ENCODE assay signal across 8 cellular contexts in genomic region chr20:815914-816606, GRCh38. TPM values are rescaled to one million over a fixed set of nuclear protein-coding genes. Genes with fewer than 3 reads are reported as not detected.
A peak's percentile ranks its signal among the peaks of the same experiment; 100 is the strongest.
DNase-seq lines count a peak whose midpoint lies in the region; ATAC-seq and TF ChIP-seq lines count a peak whose summit lies in the region.

No MANE protein-coding gene starts in this region.

- H3K36me3 Mint-ChIP-seq in CD8-positive, alpha-beta memory T cell: no peaks in the 10 kb centered on the region
- H3K36me3 Mint-ChIP-seq in naive thymus-derived CD8-positive, alpha-beta T cell: no peaks in the 10 kb centered on the region

- no peaks in the 10 kb centered on the region for H3K9me3 Mint-ChIP-seq in CD8-positive, alpha-beta memory T cell
- H3K9me3 Mint-ChIP-seq in naive thymus-derived CD8-positive, alpha-beta T cell: no peaks in the 10 kb centered on the region
- no peaks in the 10 kb centered on the region for H3K9me3 Mint-ChIP-seq in stimulated activated naive CD8-positive, alpha-beta T cell treated with anti-CD3 and anti-CD28 coated beads, Interleukin-15, amount 100 ng/mL, for 72 hours

- no peak overlapping the region for H3K27ac ChIP-seq in CD8-positive, alpha-beta memory T cell (ENCODE audit: low read depth, low read length)

- no peaks in the 10 kb centered on the region for H3K9me3 ChIP-seq in CD8-positive, alpha-beta memory T cell (ENCODE audit: low read length)
- H3K9me3 ChIP-seq in NT2/D1 (ENCODE audit: insufficient read depth, low read length): no peaks in the 10 kb centered on the region

- no peak for TF ChIP-seq POLR2A in erythroblast (IDR thresholded peaks at IDR 0.05; ENCODE audit: low read length)

- H3K4me1 ChIP-seq in CD8-positive, alpha-beta memory T cell (ENCODE audit: insufficient read depth, low read length): no peaks in the 10 kb centered on the region
- peaks cover 2% of the 10 kb centered on the region for H3K4me1 ChIP-seq in NT2/D1 (ENCODE audit: insufficient read depth, insufficient read length)

- peak overlapping the region in 1 of 8 donors; percentile 42 for H3K27ac Mint-ChIP-seq in CD8-positive, alpha-beta memory T cell
- H3K27ac Mint-ChIP-seq in naive thymus-derived CD8-positive, alpha-beta T cell: peak overlapping the region in 2 of 10 donors; percentile 14 to 60
- no peak overlapping the region for H3K27ac Mint-ChIP-seq in stimulated activated naive CD8-positive, alpha-beta T cell treated with anti-CD3 and anti-CD28 coated beads, Interleukin-15, amount 100 ng/mL, for 72 hours

- H3K4me1 Mint-ChIP-seq in CD8-positive, alpha-beta memory T cell: peaks cover 0 to 6% (median 0%) of the 10 kb centered on the region in 3 donors
- peaks cover 6 to 19% (median 7%) of the 10 kb centered on the region in 4 donors for H3K4me1 Mint-ChIP-seq in naive thymus-derived CD8-positive, alpha-beta T cell
- H3K4me1 Mint-ChIP-seq in stimulated activated naive CD8-positive, alpha-beta T cell treated with anti-CD3 and anti-CD28 coated beads, Interleukin-15, amount 100 ng/mL, for 72 hours: peaks cover 6% of the 10 kb centered on the region

- H3K4me3 ChIP-seq in CD8-positive, alpha-beta memory T cell (ENCODE audit: low read length): no peak overlapping the region
- H3K4me3 ChIP-seq in NT2/D1 (ENCODE audit: insufficient read length, low read depth): no peak overlapping the region

- H3K36me3 ChIP-seq in CD8-positive, alpha-beta memory T cell (ENCODE audit: insufficient read depth, low read length): no peaks in the 10 kb centered on the region
- H3K36me3 ChIP-seq in NT2/D1 (ENCODE audit: insufficient read depth, insufficient read length, low read length): no peaks in the 10 kb centered on the region

- H3K27me3 ChIP-seq in CD8-positive, alpha-beta memory T cell (ENCODE audit: insufficient read depth, low read length, poor library complexity, severe bottlenecking): peaks cover 5% of the 10 kb centered on the region
- no peaks in the 10 kb centered on the region for H3K27me3 ChIP-seq in NT2/D1 (ENCODE audit: insufficient read depth, insufficient read length)

- POLR2A ChIA-PET in CD8-positive, alpha-beta memory T cell (lab: Charles Lee): no interaction called here
- POLR2A ChIA-PET in naive thymus-derived CD8-positive, alpha-beta T cell (lab: Charles Lee): interaction anchor here (0.7 kb wide), 1 partner anchor 16 kb away, joined by 3 read pairs; no protein-coding TSS in a partner anchor

- peak; percentile 40 to 64 for ATAC-seq in naive thymus-derived CD8-positive, alpha-beta T cell
- ATAC-seq in stimulated activated naive CD8-positive, alpha-beta T cell treated with anti-CD3 and anti-CD28 coated beads, Interleukin-15, amount 100 ng/mL, for 72 hours: peak; percentile 40
- ATAC-seq in GM21619 (IDR thresholded peaks at IDR 0.05; ENCODE audit: unreplicated experiment): no peak

- CTCF ChIA-PET in CD8-positive, alpha-beta memory T cell (lab: Charles Lee): interaction anchor here (0.7 to 7.3 kb wide), 13 partner anchors 8 to 292 kb away, joined by 3 to 186 read pairs (median 3); partner anchors contain the start of gene FAM110A

- DNase-seq in CD8-positive, alpha-beta memory T cell: peak; percentile 51 to 75 (median 56)
- DNase-seq in HPDE6-E6E7 (ENCODE audit: extremely low spot score) (peak; percentile 72), NT2/D1 (ENCODE audit: low read depth, low spot score) (peak; percentile 71), erythroblast (lab: John Stamatoyannopoulos, UW) (peak; percentile 72 to 86)
- peak; percentile 71 for DNase-seq in activated CD8-positive, alpha-beta memory T cell treated with anti-CD3 and anti-CD28 coated beads, Interleukin-2, amount 50 U/mL, for 4 hours
- DNase-seq in naive thymus-derived CD8-positive, alpha-beta T cell: peak; percentile 52 to 81 (median 66)
- DNase-seq in stimulated activated naive CD8-positive, alpha-beta T cell treated with anti-CD3 and anti-CD28 coated beads, Interleukin-15, amount 100 ng/mL, for 72 hours: peak; percentile 64 to 68

- no peak overlapping the region for H3K4me3 Mint-ChIP-seq in CD8-positive, alpha-beta memory T cell
- no peak overlapping the region for H3K4me3 Mint-ChIP-seq in naive thymus-derived CD8-positive, alpha-beta T cell
- no peak overlapping the region for H3K4me3 Mint-ChIP-seq in stimulated activated naive CD8-positive, alpha-beta T cell treated with anti-CD3 and anti-CD28 coated beads, Interleukin-15, amount 100 ng/mL, for 72 hours

- H3K27me3 Mint-ChIP-seq in CD8-positive, alpha-beta memory T cell: peaks cover 9 to 34% of the 10 kb centered on the region in 2 donors
- H3K27me3 Mint-ChIP-seq in naive thymus-derived CD8-positive, alpha-beta T cell: peaks cover 8 to 51% (median 13%) of the 10 kb centered on the region in 5 donors
- H3K27me3 Mint-ChIP-seq in stimulated activated naive CD8-positive, alpha-beta T cell treated with anti-CD3 and anti-CD28 coated beads, Interleukin-15, amount 100 ng/mL, for 72 hours: peaks cover 9% of the 10 kb centered on the region

- H3K9ac ChIP-seq in NT2/D1 (ENCODE audit: insufficient read length, low read depth): no peak overlapping the region

RNA-seq across cellular contexts. Expression of gene FAM110A, which starts 17.5 kb away (rescaled TPM):
- 10 to 100 TPM; 13.3 to 15.0 TPM for total RNA-seq in CD8-positive, alpha-beta memory T cell
- 14.9 TPM for polyA plus RNA-seq in CD8-positive, alpha-beta memory T cell
- total RNA-seq in naive thymus-derived CD8-positive, alpha-beta T cell: 10 to 100 TPM; 20.3 to 24.5 TPM
- 10 to 100 TPM in 1 of 3 donors, 1 to 10 TPM in 2; 4.5 to 21.4 (median 9.4) TPM for polyA plus RNA-seq in naive thymus-derived CD8-positive, alpha-beta T cell

RNA-seq across cellular contexts. Expression of gene SLC52A3, which starts 47.8 kb away (rescaled TPM):
- total RNA-seq in CD8-positive, alpha-beta memory T cell: not detected
- not detected for polyA plus RNA-seq in CD8-positive, alpha-beta memory T cell
- total RNA-seq in naive thymus-derived CD8-positive, alpha-beta T cell: under 1 TPM in 1 of 2 experiments, not detected in 1; 0.19 TPM
- under 1 TPM in 1 of 3 donors, not detected in 2; 0.09 TPM for polyA plus RNA-seq in naive thymus-derived CD8-positive, alpha-beta T cell
